ENCODE assay signal across 9 cellular contexts in genomic region chr5:80960531-80961375, GRCh38. TPM values are rescaled to one million over a fixed set of nuclear protein-coding genes. Genes with fewer than 3 reads are reported as not detected.
DNase-seq lines count a peak whose midpoint lies in the region; ATAC-seq and TF ChIP-seq lines count a peak whose summit lies in the region.
"Had no signal": no experiment of that assay in that cellular context is flagged by ENCODE, and none has a peak within 500 bp of the region (broad histone marks: within the 10 kb centered on the region; RNA-seq: fewer than 3 reads in every experiment).

No MANE protein-coding gene starts in this region.

- POLR2A ChIA-PET in SK-N-SH (lab: Yijun Ruan, JAX), result no interaction called here

- H3K9ac ChIP-seq in SK-N-SH (no peak overlapping the region), adipocyte (ENCODE audit: low read length) (no peak overlapping the region)

- DNase-seq in Caki2 (ENCODE audit: low read depth), result peak; percentile 46
- peak; percentile 83 for DNase-seq in SK-N-SH
- peak; percentile 61 for DNase-seq in adipocyte (ENCODE audit: low read depth)
- peak in 37 of 51 donors; percentile 9 to 76 (median 42) for DNase-seq in hypothalamus (lab: John Stamatoyannopoulos, UW)
- DNase-seq in retinal pigment epithelial cell (ENCODE audit: low read depth), result no peak
- no peak for DNase-seq in NK-92 treated with Interleukin-12 subunit alpha and Interleukin-12 subunit beta, amount 100 ng/mL, for 24 hours (lab: John Stamatoyannopoulos, UW)
- DNase-seq in COLO829 (ENCODE audit: low spot score), result no peak

- no peaks in the 10 kb centered on the region for H3K79me2 ChIP-seq in SK-N-SH (ENCODE audit: insufficient read depth)

- H3K9me2 ChIP-seq in SK-N-SH, result no peaks in the 10 kb centered on the region

- H3K36me3 ChIP-seq in SK-N-SH (replicated peaks in 1 of 2; ENCODE audit: control insufficient read depth in 1 of 2, insufficient read depth in 2 of 2, low read length in 1 of 2) (no peaks in the 10 kb centered on the region), adipocyte (ENCODE audit: control insufficient read depth, insufficient read depth, low read length, severe bottlenecking) (no peaks in the 10 kb centered on the region)

- TF ChIP-seq RAD21 in SK-N-SH (IDR thresholded peaks at IDR 0.05; ENCODE audit: low read length), result no peak

- no peak overlapping the region for H3K27ac ChIP-seq in SK-N-SH (ENCODE audit: low read depth in 2 of 2, low read length in 1 of 2)

- peaks cover 0 to 10% of the 10 kb centered on the region in 2 experiments; a peak in 3 of 4 replicates for H3K4me1 ChIP-seq in SK-N-SH (ENCODE audit: control insufficient read depth in 1 of 2, insufficient read depth in 2 of 2, low read depth in 1 of 2, low read length in 1 of 2)
- H3K4me1 ChIP-seq in adipocyte (ENCODE audit: control insufficient read depth, insufficient read depth, low read length), result peaks cover 4% of the 10 kb centered on the region

- in situ Hi-C loops in Caki2 (cut with HindIII; ENCODE audit: low pct_unique_long_range_greater_than_20kb, low sequenced_read_pairs), result no loop called here

- no peak overlapping the region for H3K4me2 ChIP-seq in SK-N-SH

- TF ChIP-seq EP300 in SK-N-SH (IDR thresholded peaks at IDR 0.05; ENCODE audit: borderline replicate concordance in 1 of 2, low read depth in 1 of 2, low read length in 1 of 2), result no peak

- no peaks in the 10 kb centered on the region for H3K9me3 ChIP-seq in SK-N-SH
- no peaks in the 10 kb centered on the region for H3K9me3 ChIP-seq in adipocyte (ENCODE audit: control insufficient read depth, low read length)

- 47% methylated on average over 17 of the region's 84 CpGs for WGBS in SK-N-SH (ENCODE audit: low lambda C conversion rate)

- H4K20me1 ChIP-seq in SK-N-SH (ENCODE audit: insufficient read depth), result no peaks in the 10 kb centered on the region

- ATAC-seq in HG02571 (IDR thresholded peaks at IDR 0.05; ENCODE audit: unreplicated experiment), result no peak
- ATAC-seq: HCT116 had no signal

- H3K4me3 ChIP-seq in SK-N-SH (ENCODE audit: low read depth in 2 of 2, low read length in 1 of 2) (peak overlapping the region in 1 of 2 experiments; percentile 49; a peak in 2 of 4 replicates), adipocyte (ENCODE audit: low read length) (peak overlapping the region; percentile 66), retinal pigment epithelial cell (ENCODE audit: low read length) (peak overlapping the region; percentile 70)

- H3K27me3 ChIP-seq in SK-N-SH (ENCODE audit: insufficient read depth) (peaks cover 18% of the 10 kb centered on the region; the same call in 1 of the 2 replicates), adipocyte (replicated peaks; ENCODE audit: control insufficient read depth, insufficient read depth, low read length) (peaks cover 53% of the 10 kb centered on the region)

- CTCF ChIA-PET in SK-N-SH (lab: Yijun Ruan, JAX), result interaction anchor here (0.9 to 1.4 kb wide), 4 partner anchors 25 to 274 kb away, joined by 3 to 4 read pairs (median 3); no protein-coding TSS in a partner anchor

- no peak overlapping the region for H2AFZ ChIP-seq in SK-N-SH (ENCODE audit: low read depth)

- TF ChIP-seq CTCF in SK-N-SH (IDR thresholded peaks at IDR 0.05) (no peak), retinal pigment epithelial cell (conservative IDR thresholded peaks at IDR 0.05; ENCODE audit: low read depth, low read length) (no peak)

- H3F3A ChIP-seq in SK-N-SH (replicated peaks; ENCODE audit: insufficient read depth), result peaks cover 2% of the 10 kb centered on the region

TF ChIP-seq in SK-N-SH, 30 proteins besides CTCF, POLR2A, EP300 and RAD21:
- TF ChIP-seq MXI1 (IDR thresholded peaks at IDR 0.05; ENCODE audit: low read depth, low read length) (no peak), GABPA (IDR thresholded peaks at IDR 0.05; ENCODE audit: low read depth) (no peak), SIN3A (IDR thresholded peaks at IDR 0.05; ENCODE audit: borderline replicate concordance, low read depth, low read length) (no peak), ELF1 (IDR thresholded peaks at IDR 0.05) (no peak), RFX5 (IDR thresholded peaks at IDR 0.05; ENCODE audit: low read length) (no peak), RCOR1 (IDR thresholded peaks at IDR 0.05; ENCODE audit: low read length) (no peak), NFIC (IDR thresholded peaks at IDR 0.05; ENCODE audit: borderline replicate concordance) (no peak), TAF1 (IDR thresholded peaks at IDR 0.05; ENCODE audit: borderline replicate concordance, low read depth, low read length) (no peak), USF1 (IDR thresholded peaks at IDR 0.05; ENCODE audit: borderline replicate concordance, low read depth) (no peak), RXRA (IDR thresholded peaks at IDR 0.05; ENCODE audit: borderline replicate concordance, low read depth) (no peak), TCF12 (IDR thresholded peaks at IDR 0.05) (no peak), EZH2phosphoT487 (IDR thresholded peaks at IDR 0.05; ENCODE audit: borderline replicate concordance, low read depth) (no peak), POLR2AphosphoS5 (IDR thresholded peaks at IDR 0.05; ENCODE audit: low read depth, low read length) (no peak)
- TF ChIP-seq, protein P1, sequence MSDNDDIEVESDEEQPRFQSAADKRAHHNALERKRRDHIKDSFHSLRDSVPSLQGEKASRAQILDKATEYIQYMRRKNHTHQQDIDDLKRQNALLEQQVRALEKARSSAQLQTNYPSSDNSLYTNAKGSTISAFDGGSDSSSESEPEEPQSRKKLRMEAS (IDR thresholded peaks at IDR 0.05; ENCODE audit: low read depth), result no peak
TF ChIP-seq in SK-N-SH: peak in this region for 0.

RNA-seq across cellular contexts. Expression of gene RASGRF2, which starts 0.6 kb away (rescaled TPM):
- total RNA-seq in Caki2 (2014; rRNA removed; shearing (Covaris generic); ENCODE audit: low replicate concordance), result 1.3 and 2.5 TPM in 2 replicates
- under 0.01 TPM in 1 of 2 replicates, not detected in the other for polyA plus RNA-seq in SK-N-SH (2012; rRNA removed)
- polyA plus RNA-seq in SK-N-SH (2012; cell fraction: cytosol; rRNA removed), result 0.01 TPM in 2 replicates
- polyA plus RNA-seq in SK-N-SH (2012; cell fraction: nucleus; rRNA removed), result 0.04 and 0.07 TPM in 2 replicates

Comparison
In these comparisons a context has a peak if more than half of its experiments do, and no peak if none do; other contexts are left out.
1. DNase-seq: peak in Caki2 (single experiment), SK-N-SH (single experiment), adipocyte (single experiment) and hypothalamus (37 of 51); none in retinal pigment epithelial cell (single experiment), NK-92 treated with Interleukin-12 subunit alpha and Interleukin-12 subunit beta, amount 100 ng/mL, for 24 hours (single experiment) and COLO829 (single experiment).